In genomic region chr1:112509660-112510178, GRCh38 we compare ENCODE assay signal across 10 cellular contexts. TPM values are rescaled to one million over a fixed set of nuclear protein-coding genes. Genes with fewer than 3 reads are reported as not detected.
DNase-seq lines count a peak whose midpoint lies in the region; ATAC-seq and TF ChIP-seq lines count a peak whose summit lies in the region.
"Had no signal": no experiment of that assay in that cellular context is flagged by ENCODE, and none has a peak within 500 bp of the region (broad histone marks: within the 10 kb centered on the region; RNA-seq: fewer than 3 reads in every experiment).

No MANE protein-coding gene starts in this region.

- TF ChIP-seq CTCF in brain (conservative IDR thresholded peaks at IDR 0.05) (no peak), type B pancreatic cell (conservative IDR thresholded peaks at IDR 0.05) (no peak), spleen (IDR thresholded peaks at IDR 0.05 in 8 of 11, conservative IDR thresholded peaks at IDR 0.05 in 3 of 11) (no peak)

- no peaks in the 10 kb centered on the region for H3K9me3 ChIP-seq in spleen

- no peak overlapping the region for H3K27ac Mint-ChIP-seq in activated naive CD4-positive, alpha-beta T cell treated with anti-CD3 and anti-CD28 coated beads for 36 hours
- H3K27ac Mint-ChIP-seq in activated naive CD4-positive, alpha-beta T cell treated with anti-CD3 and anti-CD28 coated beads, Interleukin-2, amount 50 U/mL, for 72 hours = no peak overlapping the region
- H3K27ac Mint-ChIP-seq in brain = no peak overlapping the region
- H3K27ac Mint-ChIP-seq in memory B cell = no peak overlapping the region
- H3K27ac Mint-ChIP-seq in type B pancreatic cell = peak overlapping the region; percentile 11

- intact Hi-C loops in activated naive CD4-positive, alpha-beta T cell treated with anti-CD3 and anti-CD28 coated beads for 36 hours (cut with micrococcal nuclease) = loop anchor here (2.0 to 10.0 kb wide), 5 partner anchors 109 to 293 kb away; partner anchors contain the start of genes CAPZA1, MOV10 and ST7L
- intact Hi-C loops in spleen (cut with DNase I; ENCODE audit: low total_unique reads) = loop anchor here (5.0 kb wide), 1 partner anchor 198 kb away; the partner anchor contains the start of gene RHOC

- peaks cover 15% of the 10 kb centered on the region for H3K27me3 Mint-ChIP-seq in activated naive CD4-positive, alpha-beta T cell treated with anti-CD3 and anti-CD28 coated beads for 36 hours (ENCODE audit: low read depth)
- H3K27me3 Mint-ChIP-seq in brain (peaks cover 70% of the 10 kb centered on the region), memory B cell (peaks cover 5% of the 10 kb centered on the region), type B pancreatic cell (peaks cover 80% of the 10 kb centered on the region)

- H3K36me3 ChIP-seq in spleen = no peaks in the 10 kb centered on the region

- H3K36me3 Mint-ChIP-seq in activated naive CD4-positive, alpha-beta T cell treated with anti-CD3 and anti-CD28 coated beads for 36 hours (ENCODE audit: low read depth) = no peaks in the 10 kb centered on the region
- H3K36me3 Mint-ChIP-seq in activated naive CD4-positive, alpha-beta T cell treated with anti-CD3 and anti-CD28 coated beads, Interleukin-2, amount 50 U/mL, for 72 hours = no peaks in the 10 kb centered on the region
- no peaks in the 10 kb centered on the region for H3K36me3 Mint-ChIP-seq in brain
- H3K36me3 Mint-ChIP-seq in memory B cell = no peaks in the 10 kb centered on the region
- H3K36me3 Mint-ChIP-seq in type B pancreatic cell = peaks cover 4% of the 10 kb centered on the region

- H3K27me3 ChIP-seq in spleen (replicated peaks in 1 of 7) = peaks cover 0 to 57% (median 31%) of the 10 kb centered on the region in 7 donors

- CTCF ChIA-PET in activated naive CD4-positive, alpha-beta T cell treated with anti-CD3 and anti-CD28 coated beads for 36 hours (lab: Charles Lee) = interaction anchor here (0.6 kb wide), 2 partner anchors 116 to 205 kb away, joined by 5 to 6 read pairs; no protein-coding TSS in a partner anchor

- no peak for DNase-seq in activated naive CD4-positive, alpha-beta T cell treated with anti-CD3 and anti-CD28 coated beads for 36 hours
- no peak for DNase-seq in activated naive CD4-positive, alpha-beta T cell treated with anti-CD3 and anti-CD28 coated beads, Interleukin-2, amount 50 U/mL, for 72 hours (ENCODE audit: low spot score in 2 of 2)
- DNase-seq in memory B cell (ENCODE audit: low spot score in 2 of 2) (no peak), type B pancreatic cell (ENCODE audit: extremely low spot score, unreplicated experiment) (no peak), spleen (no peak)
- DNase-seq in effector CD4-positive, alpha-beta T cell = no peak
- no peak for DNase-seq in stimulated activated CD4-positive, alpha-beta T cell treated with anti-CD3 and anti-CD28 coated beads, Interleukin-4, amount 100 ng/mL, for 1 hour
- DNase-seq: effector CD8-positive, alpha-beta T cell had no signal

- H3K4me3 ChIP-seq in spleen = peak overlapping the region in 3 of 8 donors; percentile 59 to 74 (median 63)

- H3K27ac ChIP-seq in spleen = no peak overlapping the region
- H3K27ac ChIP-seq: KMS-11 had no signal

- no peaks in the 10 kb centered on the region for H3K9me3 Mint-ChIP-seq in activated naive CD4-positive, alpha-beta T cell treated with anti-CD3 and anti-CD28 coated beads for 36 hours
- no peaks in the 10 kb centered on the region for H3K9me3 Mint-ChIP-seq in activated naive CD4-positive, alpha-beta T cell treated with anti-CD3 and anti-CD28 coated beads, Interleukin-2, amount 50 U/mL, for 72 hours
- H3K9me3 Mint-ChIP-seq in brain (no peaks in the 10 kb centered on the region), memory B cell (no peaks in the 10 kb centered on the region), type B pancreatic cell (no peaks in the 10 kb centered on the region)

- peaks cover 7 to 26% (median 20%) of the 10 kb centered on the region in 6 donors for H3K4me1 ChIP-seq in spleen

- H3K4me1 Mint-ChIP-seq in activated naive CD4-positive, alpha-beta T cell treated with anti-CD3 and anti-CD28 coated beads for 36 hours (ENCODE audit: low read depth) = no peaks in the 10 kb centered on the region
- peaks cover 9% of the 10 kb centered on the region for H3K4me1 Mint-ChIP-seq in brain
- H3K4me1 Mint-ChIP-seq in memory B cell = peaks cover 9% of the 10 kb centered on the region
- peaks cover 21% of the 10 kb centered on the region for H3K4me1 Mint-ChIP-seq in type B pancreatic cell (ENCODE audit: unreplicated experiment)

- ATAC-seq in activated naive CD4-positive, alpha-beta T cell treated with anti-CD3 and anti-CD28 coated beads, Interleukin-2, amount 50 U/mL, for 72 hours = no peak
- no peak for ATAC-seq in memory B cell (ENCODE audit: low read depth)

- 42 to 62% (median 52%) methylated on average over 14 to 16 of the region's 16 CpGs for WGBS in spleen, 5 donors

- TF ChIP-seq POLR2A in spleen (IDR thresholded peaks at IDR 0.05) = no peak

- peak overlapping the region; percentile 50 for H3K4me3 Mint-ChIP-seq in activated naive CD4-positive, alpha-beta T cell treated with anti-CD3 and anti-CD28 coated beads for 36 hours
- H3K4me3 Mint-ChIP-seq in brain = peak overlapping the region; percentile 66 to 84 (median 69)
- H3K4me3 Mint-ChIP-seq in memory B cell = peak overlapping the region; percentile 32
- H3K4me3 Mint-ChIP-seq in type B pancreatic cell = peak overlapping the region; percentile 81

RNA-seq across cellular contexts. Expression of gene WNT2B, which starts 1.0 kb away (rescaled TPM):
- total RNA-seq in activated naive CD4-positive, alpha-beta T cell treated with anti-CD3 and anti-CD28 coated beads for 36 hours = under 1 TPM in 1 of 2 experiments, not detected in 1; 0.12 TPM
- under 1 TPM; 0.11 to 0.16 TPM for total RNA-seq in activated naive CD4-positive, alpha-beta T cell treated with anti-CD3 and anti-CD28 coated beads, Interleukin-2, amount 50 U/mL, for 72 hours
- polyA plus RNA-seq in brain (ENCODE audit: insufficient read depth, low read depth, low replicate concordance) (0.68 TPM), spleen (under 1 TPM; 0.36 to 0.52 (median 0.48) TPM)
- total RNA-seq in type B pancreatic cell (ENCODE audit: low replicate concordance) (2.7 and 41.0 TPM in 2 replicates), spleen (1 to 10 TPM in 6 of 7 donors, under 1 TPM in 1; 0.97 to 5.8 (median 1.9) TPM)
